Comparison of ENCODE assay signal across 16 cellular contexts in genomic region chr2:241003369-241003768, GRCh38.
"Had no signal": no experiment of that assay in that cellular context is flagged by ENCODE, and none has a peak within 500 bp of the region (broad histone marks: within the 10 kb centered on the region; RNA-seq: fewer than 3 reads in every experiment).

No MANE protein-coding gene starts in this region.

- DNase-seq: activated CD8-positive, alpha-beta T cell treated with anti-CD3 and anti-CD28 coated beads for 36 hours; activated naive CD4-positive, alpha-beta T cell treated with anti-CD3 and anti-CD28 coated beads, Interleukin-2, amount 10 ng/mL, durations not matched to agents 7 days and 5 days; caudate nucleus; islet precursor cell; stimulated activated CD4-positive, alpha-beta T cell treated with anti-CD3 and anti-CD28 coated beads, Interleukin-15, amount 100 ng/mL, for 24 hours; stimulated activated CD4-positive, alpha-beta T cell treated with anti-CD3 and anti-CD28 coated beads, Interleukin-4, amount 100 ng/mL, for 1 hour; stimulated activated naive CD4-positive, alpha-beta T cell had no signal

- H3K4me3 ChIP-seq: hepatocyte, ovary, SK-N-MC, tibial nerve, vagina had no signal

- H3K27ac ChIP-seq: hepatocyte, ovary, SK-N-MC, tibial nerve, vagina had no signal

- H3K4me3 Mint-ChIP-seq: activated CD8-positive, alpha-beta T cell treated with anti-CD3 and anti-CD28 coated beads for 36 hours; activated naive CD4-positive, alpha-beta T cell treated with anti-CD3 and anti-CD28 coated beads, Interleukin-2, amount 10 ng/mL, durations not matched to agents 7 days and 5 days; activated T-helper 17 cell treated with anti-CD3 and anti-CD28 coated beads, Interleukin-2, amount 50 U/mL, for 72 hours; memory B cell; nephron had no signal

- H3K27me3 ChIP-seq: ovary, tibial nerve, vagina had no signal

- H3K36me3 ChIP-seq: ovary had no signal

- H3K27ac Mint-ChIP-seq: activated CD8-positive, alpha-beta T cell treated with anti-CD3 and anti-CD28 coated beads for 36 hours; activated naive CD4-positive, alpha-beta T cell treated with anti-CD3 and anti-CD28 coated beads, Interleukin-2, amount 10 ng/mL, durations not matched to agents 7 days and 5 days; activated T-helper 17 cell treated with anti-CD3 and anti-CD28 coated beads, Interleukin-2, amount 50 U/mL, for 72 hours; memory B cell; nephron had no signal

- ATAC-seq: activated CD8-positive, alpha-beta T cell treated with anti-CD3 and anti-CD28 coated beads for 36 hours; activated T-helper 17 cell treated with anti-CD3 and anti-CD28 coated beads, Interleukin-2, amount 50 U/mL, for 72 hours; left lobe of liver had no signal
